Comparison of ENCODE assay signal across 24 cellular contexts in the genomic region with DNA sequence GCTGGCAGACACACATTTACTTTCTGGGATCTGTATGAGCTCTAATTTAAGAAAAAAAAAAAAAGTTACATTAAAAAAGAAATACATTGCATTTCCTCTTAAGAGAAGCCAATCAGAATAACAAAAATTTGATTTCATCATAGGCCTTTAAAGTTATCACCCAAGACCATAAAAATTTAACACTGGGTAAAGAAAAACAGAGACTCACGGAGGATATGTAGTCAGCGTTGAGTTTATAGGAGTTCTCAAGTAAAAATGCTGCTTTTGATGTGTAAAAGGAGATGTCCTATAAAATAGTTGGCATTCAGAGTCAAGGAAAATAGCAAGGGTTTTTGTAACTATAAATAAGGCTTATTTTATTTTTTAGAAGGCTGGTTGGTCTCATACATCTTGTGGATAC.
"Had no signal": no experiment of that assay in that cellular context is flagged by ENCODE, and none has a peak within 500 bp of the region (broad histone marks: within the 10 kb centered on the region; RNA-seq: fewer than 3 reads in every experiment).

No MANE protein-coding gene starts in this region.

- H3K36me3 Mint-ChIP-seq: activated naive CD4-positive, alpha-beta T cell treated with anti-CD3 and anti-CD28 coated beads, Interleukin-2, amount 50 U/mL, for 24 hours had no signal

- H3K27ac ChIP-seq: body of pancreas, epithelial cell of prostate, gastrocnemius medialis, heart right ventricle, left lung, neutrophil, prostate gland, vagina had no signal

- H3K27ac Mint-ChIP-seq: activated CD8-positive, alpha-beta T cell treated with anti-CD3 and anti-CD28 coated beads for 36 hours; activated naive CD4-positive, alpha-beta T cell treated with anti-CD3 and anti-CD28 coated beads, Interleukin-2, amount 50 U/mL, for 24 hours; dendritic cell treated with granulocyte-macrophage colony-stimulating factor and Interleukin-4, amounts not matched to agents 40 ng/mL and 50 ng/mL, for 4 days; natural killer cell; WTC11 had no signal

- ATAC-seq: activated CD8-positive, alpha-beta T cell treated with anti-CD3 and anti-CD28 coated beads for 36 hours; activated T-cell treated with anti-CD3 and anti-CD28 coated beads, Interleukin-2, amount 50 U/mL, for 4 hours; body of pancreas; gastrocnemius medialis; heart right ventricle; left lung; natural killer cell; sciatic nerve had no signal

- DNase-seq: activated CD4-positive, alpha-beta T cell treated with anti-CD3 and anti-CD28 coated beads for 4 hours; activated CD8-positive, alpha-beta T cell treated with anti-CD3 and anti-CD28 coated beads for 36 hours; activated effector memory CD4-positive, alpha-beta T cell treated with Interleukin-2 at 50 U/mL for 16 hours; activated T-cell treated with anti-CD3 and anti-CD28 coated beads, Interleukin-2, amount 50 U/mL, for 4 hours; amniotic stem cell; body of pancreas; caudate nucleus; effector memory CD4-positive, alpha-beta T cell; gastrocnemius medialis; heart right ventricle; islet precursor cell; left lung; mammary epithelial cell; natural killer cell; stimulated activated CD4-positive, alpha-beta T cell treated with anti-CD3 and anti-CD28 coated beads, Interleukin-1b, Interleukin-23, amount 100 ng/mL, for 48 hours; T-helper 2 cell had no signal

- H3K4me1 Mint-ChIP-seq: activated naive CD4-positive, alpha-beta T cell treated with anti-CD3 and anti-CD28 coated beads, Interleukin-2, amount 50 U/mL, for 24 hours; natural killer cell had no signal

- H3K36me3 ChIP-seq: gastrocnemius medialis, heart right ventricle, left lung, neutrophil, prostate gland, vagina had no signal

- H3K27me3 ChIP-seq: vagina had no signal

- H3K4me3 Mint-ChIP-seq: activated CD8-positive, alpha-beta T cell treated with anti-CD3 and anti-CD28 coated beads for 36 hours; activated naive CD4-positive, alpha-beta T cell treated with anti-CD3 and anti-CD28 coated beads, Interleukin-2, amount 50 U/mL, for 24 hours; activated T-cell treated with anti-CD3 and anti-CD28 coated beads, Interleukin-2, amount 50 U/mL, for 4 hours; dendritic cell treated with granulocyte-macrophage colony-stimulating factor and Interleukin-4, amounts not matched to agents 40 ng/mL and 50 ng/mL, for 4 days; natural killer cell; WTC11 had no signal

- H3K4me3 ChIP-seq: body of pancreas, gastrocnemius medialis, heart right ventricle, left lung, prostate gland, vagina had no signal

- H3K4me1 ChIP-seq: gastrocnemius medialis, prostate gland, vagina had no signal
